ENCODE assay signal across 9 cellular contexts in genomic region chr20:47360489-47361267, GRCh38. TPM values are rescaled to one million over a fixed set of nuclear protein-coding genes. Genes with fewer than 3 reads are reported as not detected.
DNase-seq lines count a peak whose midpoint lies in the region; TF ChIP-seq lines count a peak whose summit lies in the region.
"Had no signal": no experiment of that assay in that cellular context is flagged by ENCODE, and none has a peak within 500 bp of the region (broad histone marks: within the 10 kb centered on the region; RNA-seq: fewer than 3 reads in every experiment).

No MANE protein-coding gene starts in this region.

- H3K27ac ChIP-seq in osteoblast (ENCODE audit: low read depth, low read length), result peak overlapping the region; percentile 97

- peaks cover 40% of the 10 kb centered on the region for H3K4me1 Mint-ChIP-seq in activated CD4-positive, alpha-beta T cell treated with anti-CD3 and anti-CD28 coated beads, Interleukin-2, amount 10 ng/mL, durations not matched to agents 24 days and 14 days

- intact Hi-C loops in cardiac septum (cut with DNase I), result no loop called here
- intact Hi-C loops in activated CD4-positive, alpha-beta T cell treated with anti-CD3 and anti-CD28 coated beads, Interleukin-2, amount 10 ng/mL, durations not matched to agents 24 days and 14 days (cut with micrococcal nuclease), result no loop called here

- no peaks in the 10 kb centered on the region for H3K27me3 Mint-ChIP-seq in activated CD4-positive, alpha-beta T cell treated with anti-CD3 and anti-CD28 coated beads, Interleukin-2, amount 10 ng/mL, durations not matched to agents 24 days and 14 days

- H4K20me1 ChIP-seq in osteoblast (ENCODE audit: insufficient read depth, low read length), result no peaks in the 10 kb centered on the region

- no peaks in the 10 kb centered on the region for H3K9me3 Mint-ChIP-seq in activated CD4-positive, alpha-beta T cell treated with anti-CD3 and anti-CD28 coated beads, Interleukin-2, amount 10 ng/mL, durations not matched to agents 24 days and 14 days

- H3K79me2 ChIP-seq in osteoblast (ENCODE audit: insufficient read depth, low read length), result peaks cover 11% of the 10 kb centered on the region

- H3K4me1 ChIP-seq in adipocyte (ENCODE audit: control insufficient read depth, insufficient read depth, low read length), result peaks cover 59% of the 10 kb centered on the region
- peaks cover 58% of the 10 kb centered on the region for H3K4me1 ChIP-seq in osteoblast (ENCODE audit: insufficient read depth, low read length)

- H3K36me3 ChIP-seq in adipocyte (ENCODE audit: control insufficient read depth, insufficient read depth, low read length, severe bottlenecking) (no peaks in the 10 kb centered on the region), osteoblast (ENCODE audit: insufficient read depth, low read length) (no peaks in the 10 kb centered on the region)

- H3K4me3 ChIP-seq in adipocyte (ENCODE audit: low read length) (peak overlapping the region; percentile 7), osteoblast (ENCODE audit: insufficient read depth, low read length) (peak overlapping the region; percentile 1)

- H2AFZ ChIP-seq in osteoblast (ENCODE audit: low read length), result peak overlapping the region; percentile 83

- no peak overlapping the region for H3K27ac Mint-ChIP-seq in activated CD4-positive, alpha-beta T cell treated with anti-CD3 and anti-CD28 coated beads, Interleukin-2, amount 10 ng/mL, durations not matched to agents 24 days and 14 days

- TF ChIP-seq CTCF in osteoblast (IDR thresholded peaks at IDR 0.05; ENCODE audit: extremely low read depth, low read depth, low read length), result no peak

- H3K4me2 ChIP-seq in osteoblast (ENCODE audit: insufficient read depth, low read length), result peak overlapping the region; percentile 61

- H3K9me3 ChIP-seq in adipocyte (ENCODE audit: control insufficient read depth, low read length) (no peaks in the 10 kb centered on the region), osteoblast (ENCODE audit: low read depth, low read length) (no peaks in the 10 kb centered on the region)

- no peak overlapping the region for H3K4me3 Mint-ChIP-seq in activated CD4-positive, alpha-beta T cell treated with anti-CD3 and anti-CD28 coated beads, Interleukin-2, amount 10 ng/mL, durations not matched to agents 24 days and 14 days

- peaks cover 4% of the 10 kb centered on the region for H3K36me3 Mint-ChIP-seq in activated CD4-positive, alpha-beta T cell treated with anti-CD3 and anti-CD28 coated beads, Interleukin-2, amount 10 ng/mL, durations not matched to agents 24 days and 14 days (ENCODE audit: low read depth)

- H3K9ac ChIP-seq in adipocyte (ENCODE audit: low read length), result peak overlapping the region; percentile 90

- DNase-seq in SIG-M5 treated with dmso at 0.1 percent for 504 hours (lab: John Stamatoyannopoulos, UW; ENCODE audit: unreplicated experiment) (peak; percentile 99), SIG-M5 (lab: John Stamatoyannopoulos, UW) (no peak), NCI-H2171 (lab: John Stamatoyannopoulos, UW) (peak; percentile 95), adipocyte (ENCODE audit: low read depth) (peak; percentile 81), cardiac septum (ENCODE audit: low spot score) (peak; percentile 95), osteoblast (ENCODE audit: insufficient read length, low spot score, missing footprints) (peak; percentile 85), activated gamma-delta T cell treated with Interleukin-2 at 50 U/mL for 16 hours (no peak)
- DNase-seq in activated CD4-positive, alpha-beta T cell treated with anti-CD3 and anti-CD28 coated beads, Interleukin-2, amount 10 ng/mL, durations not matched to agents 24 days and 14 days, result no peak
- DNase-seq: DND-41 had no signal

- H3K27me3 ChIP-seq in adipocyte (replicated peaks; ENCODE audit: control insufficient read depth, insufficient read depth, low read length) (no peaks in the 10 kb centered on the region), osteoblast (ENCODE audit: insufficient read depth, low read length) (no peaks in the 10 kb centered on the region)

RNA-seq across cellular contexts. Expression of gene ZMYND8, which starts 4.2 kb away (rescaled TPM):
- total RNA-seq in cardiac septum, result 25.7 TPM
- total RNA-seq in osteoblast, result 13.6 and 18.8 TPM in 2 replicates
- total RNA-seq in activated CD4-positive, alpha-beta T cell treated with anti-CD3 and anti-CD28 coated beads, Interleukin-2, amount 10 ng/mL, durations not matched to agents 24 days and 14 days, result 38.1 and 40.0 TPM in 2 replicates

Comparison
In these comparisons a context has a peak if more than half of its experiments do, and no peak if none do; other contexts are left out.
1. DNase-seq: peak in SIG-M5 treated with dmso at 0.1 percent for 504 hours (single experiment), NCI-H2171 (single experiment), adipocyte (single experiment), cardiac septum (single experiment) and osteoblast (single experiment); none in SIG-M5 (single experiment), activated CD4-positive, alpha-beta T cell treated with anti-CD3 and anti-CD28 coated beads, Interleukin-2, amount 10 ng/mL, durations not matched to agents 24 days and 14 days (single experiment) and activated gamma-delta T cell treated with Interleukin-2 at 50 U/mL for 16 hours (single experiment).